1 cellular context compared by ENCODE assay signal in the genomic region with DNA sequence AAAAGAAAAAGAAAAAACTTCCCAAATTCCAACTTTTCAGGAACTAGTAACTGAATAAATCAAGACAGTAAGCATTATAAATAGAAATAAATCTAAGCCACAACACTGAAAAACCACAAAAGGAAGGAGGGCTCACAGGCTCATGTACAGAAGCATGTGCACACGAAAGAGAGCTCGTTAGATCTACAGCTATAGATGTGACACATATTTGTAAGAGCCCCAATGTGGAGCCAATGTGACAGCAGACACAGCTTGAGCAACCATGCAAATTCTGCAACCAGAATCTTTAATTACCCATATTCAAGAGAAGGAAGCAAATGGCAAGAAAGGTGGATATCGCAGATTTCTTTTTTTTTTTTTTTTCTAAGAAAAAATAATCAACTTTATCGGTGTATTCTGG.
TF ChIP-seq lines count a peak whose summit lies in the region.

No MANE protein-coding gene starts in this region.

TF ChIP-seq in H1, 55 proteins besides CTCF, POLR2A, EP300 and RAD21 (continued from another document):
- no peak for TF ChIP-seq TBP (IDR thresholded peaks at IDR 0.05; ENCODE audit: low read depth, low read length)
- TF ChIP-seq NRF1 (IDR thresholded peaks at IDR 0.05; ENCODE audit: low read depth, low read length), result no peak
- no peak for TF ChIP-seq POLR2AphosphoS5 (IDR thresholded peaks at IDR 0.05; ENCODE audit: low read depth, low read length)
- TF ChIP-seq TAF7 (optimal IDR thresholded peaks at IDR 0.05; ENCODE audit: borderline replicate concordance, low read depth, low read length), result no peak
- TF ChIP-seq TCF12 (IDR thresholded peaks at IDR 0.05; ENCODE audit: low read depth, low read length), result no peak
- TF ChIP-seq CBX8 (IDR thresholded peaks at IDR 0.05; ENCODE audit: borderline replicate concordance, low read depth, low read length), result no peak
- TF ChIP-seq, protein P1, sequence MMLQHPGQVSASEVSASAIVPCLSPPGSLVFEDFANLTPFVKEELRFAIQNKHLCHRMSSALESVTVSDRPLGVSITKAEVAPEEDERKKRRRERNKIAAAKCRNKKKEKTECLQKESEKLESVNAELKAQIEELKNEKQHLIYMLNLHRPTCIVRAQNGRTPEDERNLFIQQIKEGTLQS (IDR thresholded peaks at IDR 0.05; ENCODE audit: insufficient read depth, low read depth, low read length), result no peak
- no peak for TF ChIP-seq NANOG (IDR thresholded peaks at IDR 0.05; ENCODE audit: insufficient read depth, low read depth, low read length, poor library complexity, severe bottlenecking)
- TF ChIP-seq, protein P2, sequence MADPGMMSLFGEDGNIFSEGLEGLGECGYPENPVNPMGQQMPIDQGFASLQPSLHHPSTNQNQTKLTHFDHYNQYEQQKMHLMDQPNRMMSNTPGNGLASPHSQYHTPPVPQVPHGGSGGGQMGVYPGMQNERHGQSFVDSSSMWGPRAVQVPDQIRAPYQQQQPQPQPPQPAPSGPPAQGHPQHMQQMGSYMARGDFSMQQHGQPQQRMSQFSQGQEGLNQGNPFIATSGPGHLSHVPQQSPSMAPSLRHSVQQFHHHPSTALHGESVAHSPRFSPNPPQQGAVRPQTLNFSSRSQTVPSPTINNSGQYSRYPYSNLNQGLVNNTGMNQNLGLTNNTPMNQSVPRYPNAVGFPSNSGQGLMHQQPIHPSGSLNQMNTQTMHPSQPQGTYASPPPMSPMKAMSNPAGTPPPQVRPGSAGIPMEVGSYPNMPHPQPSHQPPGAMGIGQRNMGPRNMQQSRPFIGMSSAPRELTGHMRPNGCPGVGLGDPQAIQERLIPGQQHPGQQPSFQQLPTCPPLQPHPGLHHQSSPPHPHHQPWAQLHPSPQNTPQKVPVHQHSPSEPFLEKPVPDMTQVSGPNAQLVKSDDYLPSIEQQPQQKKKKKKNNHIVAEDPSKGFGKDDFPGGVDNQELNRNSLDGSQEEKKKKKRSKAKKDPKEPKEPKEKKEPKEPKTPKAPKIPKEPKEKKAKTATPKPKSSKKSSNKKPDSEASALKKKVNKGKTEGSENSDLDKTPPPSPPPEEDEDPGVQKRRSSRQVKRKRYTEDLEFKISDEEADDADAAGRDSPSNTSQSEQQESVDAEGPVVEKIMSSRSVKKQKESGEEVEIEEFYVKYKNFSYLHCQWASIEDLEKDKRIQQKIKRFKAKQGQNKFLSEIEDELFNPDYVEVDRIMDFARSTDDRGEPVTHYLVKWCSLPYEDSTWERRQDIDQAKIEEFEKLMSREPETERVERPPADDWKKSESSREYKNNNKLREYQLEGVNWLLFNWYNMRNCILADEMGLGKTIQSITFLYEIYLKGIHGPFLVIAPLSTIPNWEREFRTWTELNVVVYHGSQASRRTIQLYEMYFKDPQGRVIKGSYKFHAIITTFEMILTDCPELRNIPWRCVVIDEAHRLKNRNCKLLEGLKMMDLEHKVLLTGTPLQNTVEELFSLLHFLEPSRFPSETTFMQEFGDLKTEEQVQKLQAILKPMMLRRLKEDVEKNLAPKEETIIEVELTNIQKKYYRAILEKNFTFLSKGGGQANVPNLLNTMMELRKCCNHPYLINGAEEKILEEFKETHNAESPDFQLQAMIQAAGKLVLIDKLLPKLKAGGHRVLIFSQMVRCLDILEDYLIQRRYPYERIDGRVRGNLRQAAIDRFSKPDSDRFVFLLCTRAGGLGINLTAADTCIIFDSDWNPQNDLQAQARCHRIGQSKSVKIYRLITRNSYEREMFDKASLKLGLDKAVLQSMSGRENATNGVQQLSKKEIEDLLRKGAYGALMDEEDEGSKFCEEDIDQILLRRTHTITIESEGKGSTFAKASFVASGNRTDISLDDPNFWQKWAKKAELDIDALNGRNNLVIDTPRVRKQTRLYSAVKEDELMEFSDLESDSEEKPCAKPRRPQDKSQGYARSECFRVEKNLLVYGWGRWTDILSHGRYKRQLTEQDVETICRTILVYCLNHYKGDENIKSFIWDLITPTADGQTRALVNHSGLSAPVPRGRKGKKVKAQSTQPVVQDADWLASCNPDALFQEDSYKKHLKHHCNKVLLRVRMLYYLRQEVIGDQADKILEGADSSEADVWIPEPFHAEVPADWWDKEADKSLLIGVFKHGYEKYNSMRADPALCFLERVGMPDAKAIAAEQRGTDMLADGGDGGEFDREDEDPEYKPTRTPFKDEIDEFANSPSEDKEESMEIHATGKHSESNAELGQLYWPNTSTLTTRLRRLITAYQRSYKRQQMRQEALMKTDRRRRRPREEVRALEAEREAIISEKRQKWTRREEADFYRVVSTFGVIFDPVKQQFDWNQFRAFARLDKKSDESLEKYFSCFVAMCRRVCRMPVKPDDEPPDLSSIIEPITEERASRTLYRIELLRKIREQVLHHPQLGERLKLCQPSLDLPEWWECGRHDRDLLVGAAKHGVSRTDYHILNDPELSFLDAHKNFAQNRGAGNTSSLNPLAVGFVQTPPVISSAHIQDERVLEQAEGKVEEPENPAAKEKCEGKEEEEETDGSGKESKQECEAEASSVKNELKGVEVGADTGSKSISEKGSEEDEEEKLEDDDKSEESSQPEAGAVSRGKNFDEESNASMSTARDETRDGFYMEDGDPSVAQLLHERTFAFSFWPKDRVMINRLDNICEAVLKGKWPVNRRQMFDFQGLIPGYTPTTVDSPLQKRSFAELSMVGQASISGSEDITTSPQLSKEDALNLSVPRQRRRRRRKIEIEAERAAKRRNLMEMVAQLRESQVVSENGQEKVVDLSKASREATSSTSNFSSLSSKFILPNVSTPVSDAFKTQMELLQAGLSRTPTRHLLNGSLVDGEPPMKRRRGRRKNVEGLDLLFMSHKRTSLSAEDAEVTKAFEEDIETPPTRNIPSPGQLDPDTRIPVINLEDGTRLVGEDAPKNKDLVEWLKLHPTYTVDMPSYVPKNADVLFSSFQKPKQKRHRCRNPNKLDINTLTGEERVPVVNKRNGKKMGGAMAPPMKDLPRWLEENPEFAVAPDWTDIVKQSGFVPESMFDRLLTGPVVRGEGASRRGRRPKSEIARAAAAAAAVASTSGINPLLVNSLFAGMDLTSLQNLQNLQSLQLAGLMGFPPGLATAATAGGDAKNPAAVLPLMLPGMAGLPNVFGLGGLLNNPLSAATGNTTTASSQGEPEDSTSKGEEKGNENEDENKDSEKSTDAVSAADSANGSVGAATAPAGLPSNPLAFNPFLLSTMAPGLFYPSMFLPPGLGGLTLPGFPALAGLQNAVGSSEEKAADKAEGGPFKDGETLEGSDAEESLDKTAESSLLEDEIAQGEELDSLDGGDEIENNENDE (IDR thresholded peaks at IDR 0.05; ENCODE audit: insufficient replicate concordance, low read length), result no peak
TF ChIP-seq in H1: peak in this region for 0.
